ENCODE assay signal across 8 cellular contexts in genomic region chr1:206685256-206685748, GRCh38. TPM values are rescaled to one million over a fixed set of nuclear protein-coding genes. Genes with fewer than 3 reads are reported as not detected.
DNase-seq lines count a peak whose midpoint lies in the region; ATAC-seq and TF ChIP-seq lines count a peak whose summit lies in the region.

No MANE protein-coding gene starts in this region.

- H3K4me3 ChIP-seq in body of pancreas: peak overlapping the region; percentile 67 to 76

- 0% methylated on average over 31 of the region's 60 CpGs; no CpG with 5 or more reads in 1 of the 2 donors for WGBS in body of pancreas, 2 donors

- H3K27ac Mint-ChIP-seq in immature natural killer cell: peak overlapping the region; percentile 97 to 100 (median 98)

- peak overlapping the region; percentile 90 to 99 (median 95) for H3K4me3 Mint-ChIP-seq in immature natural killer cell

- ATAC-seq in body of pancreas: peak; percentile 66
- no peak for ATAC-seq in GM18870 (IDR thresholded peaks at IDR 0.05; ENCODE audit: unreplicated experiment)

- H3K36me3 ChIP-seq in body of pancreas (replicated peaks in 1 of 2; ENCODE audit: insufficient read depth in 1 of 2, low read depth in 2 of 2): no peaks in the 10 kb centered on the region

- peaks cover 47% of the 10 kb centered on the region for H3K4me1 ChIP-seq in body of pancreas

- peaks cover 44 to 50% of the 10 kb centered on the region in 2 donors for H3K4me1 Mint-ChIP-seq in immature natural killer cell

- intact Hi-C loops in body of pancreas (cut with DNase I): no loop called here

- no peak for TF ChIP-seq CTCF in body of pancreas (IDR thresholded peaks at IDR 0.05)

- DNase-seq in Daoy (ENCODE audit: low read depth): peak; percentile 21
- peak; percentile 17 for DNase-seq in HCEC 1CT
- DNase-seq in RPMI8226: peak; percentile 38
- peak; percentile 45 to 51 (median 47) for DNase-seq in body of pancreas
- DNase-seq in immature natural killer cell: peak in 1 of 3 donors; percentile 40
- DNase-seq in stimulated activated CD4-positive, alpha-beta T cell treated with anti-CD3 and anti-CD28 coated beads, Interleukin-2, amount 100 ng/mL, for 24 hours: peak; percentile 50 to 54
- no peak for DNase-seq in GF-D8 (lab: John Stamatoyannopoulos, UW)

- no peaks in the 10 kb centered on the region for H3K9me3 Mint-ChIP-seq in immature natural killer cell

- peaks cover 8 to 17% (median 11%) of the 10 kb centered on the region in 3 donors for H3K27me3 Mint-ChIP-seq in immature natural killer cell (ENCODE audit: low read depth in 3 of 3)

- H3K36me3 Mint-ChIP-seq in immature natural killer cell: peaks cover 0 to 3% (median 0%) of the 10 kb centered on the region in 3 donors

- H3K27me3 ChIP-seq in body of pancreas: no peaks in the 10 kb centered on the region

- TF ChIP-seq POLR2A in body of pancreas (IDR thresholded peaks at IDR 0.05): no peak

- H3K27ac ChIP-seq in body of pancreas: peak overlapping the region; percentile 92 to 96 (median 95)

- H3K9me3 ChIP-seq in body of pancreas: no peaks in the 10 kb centered on the region

RNA-seq across cellular contexts. Expression of gene MAPKAPK2, which starts 0.6 kb away (rescaled TPM):
- total RNA-seq in Daoy (2014; rRNA removed; shearing (Covaris generic)): 28.8 and 32.0 TPM in 2 replicates
- total RNA-seq in body of pancreas: 10 to 100 TPM; 29.1 to 46.5 TPM
- polyA plus RNA-seq in immature natural killer cell: 1 to 10 TPM; 3.5 to 7.2 (median 4.1) TPM

RNA-seq across cellular contexts. Expression of gene DYRK3, which starts 50.0 kb away (rescaled TPM):
- total RNA-seq in Daoy (2014; rRNA removed; shearing (Covaris generic)): 15.8 and 16.9 TPM in 2 replicates
- 1 to 10 TPM; 1.6 to 4.7 TPM for total RNA-seq in body of pancreas
- polyA plus RNA-seq in immature natural killer cell: not detected
